ENCODE assay signal across 18 cellular contexts in the genomic region with DNA sequence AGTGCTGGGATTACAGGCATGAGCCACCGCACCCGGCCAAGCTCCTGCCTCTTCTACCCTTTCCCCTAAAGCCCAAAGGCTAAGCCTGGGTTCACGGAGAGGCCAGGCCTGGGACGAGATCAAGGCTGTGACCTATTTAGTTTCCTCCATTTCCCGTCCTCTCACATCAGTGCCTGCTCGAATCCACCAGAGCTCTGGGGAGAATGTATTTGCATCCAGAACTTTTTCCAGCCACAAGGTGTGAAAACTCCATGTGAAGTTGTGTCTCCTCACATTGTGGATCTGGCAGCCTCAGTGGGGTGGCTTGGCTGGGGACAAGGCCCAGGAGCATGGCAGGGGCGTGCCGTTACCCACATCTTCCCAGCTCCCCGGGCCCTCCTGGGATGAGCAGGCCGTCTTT. TPM values are rescaled to one million over a fixed set of nuclear protein-coding genes. Genes with fewer than 3 reads are reported as not detected.
"Had no signal": no experiment of that assay in that cellular context is flagged by ENCODE, and none has a peak within 500 bp of the region (broad histone marks: within the 10 kb centered on the region; RNA-seq: fewer than 3 reads in every experiment).

No MANE protein-coding gene starts in this region.

- DNase-seq: KBM-7; NCI-H1092 treated with DMSO at 0.1 percent for 48 hours; NCI-H1436; NCI-H187; NCI-H2029 treated with DMSO at 0.1 percent for 48 hours; NCI-H2227 treated with DMSO at 0.1 percent for 48 hours; NCI-H524; NCI-H526 treated with DMSO at 0.1 percent for 48 hours; NCI-H748 treated with DMSO at 0.1 percent for 48 hours; NK-92 treated with Interleukin-12 subunit alpha and Interleukin-12 subunit beta, amount 100 ng/mL, for 24 hours; PC-9; Peyer's patch; Right ventricle myocardium superior; RPMI8226; SIG-M5 had no signal

- H3K27ac ChIP-seq: PC-9, Peyer's patch, SJSA1, SK-N-MC had no signal

- H3K27me3 ChIP-seq: Peyer's patch, SJSA1 had no signal

- H3K36me3 ChIP-seq: Peyer's patch, SJSA1 had no signal

- H3K4me1 ChIP-seq: Peyer's patch, SJSA1 had no signal

- H3K9me3 ChIP-seq: Peyer's patch, SJSA1 had no signal

- H3K4me2 ChIP-seq: PC-9 had no signal

- H3K4me3 ChIP-seq: PC-9, Peyer's patch, SJSA1, SK-N-MC had no signal

- H2AFZ ChIP-seq: PC-9 had no signal

RNA-seq across cellular contexts. Expression of gene SMKR1, which starts 38.0 kb away (rescaled TPM):
- total RNA-seq: OCI-LY7, Right ventricle myocardium superior had no signal
